8 cellular contexts compared by ENCODE assay signal in genomic region chr10:26755443-26755903, GRCh38. TPM values are rescaled to one million over a fixed set of nuclear protein-coding genes. Genes with fewer than 3 reads are reported as not detected.
DNase-seq lines count a peak whose midpoint lies in the region; ATAC-seq, FAIRE-seq and TF ChIP-seq lines count a peak whose summit lies in the region.

No MANE protein-coding gene starts in this region.

- no peak for TF ChIP-seq POLR2A in ovary (IDR thresholded peaks at IDR 0.05)

- no peaks in the 10 kb centered on the region for H3K27me3 ChIP-seq in astrocyte (ENCODE audit: insufficient read depth, low read length)
- H3K27me3 ChIP-seq in smooth muscle cell (ENCODE audit: low read depth), result no peaks in the 10 kb centered on the region
- H3K27me3 ChIP-seq in ovary, result no peaks in the 10 kb centered on the region

- H3K27ac Mint-ChIP-seq in astrocyte (ENCODE audit: unreplicated experiment), result peak overlapping the region; percentile 71

- no peaks in the 10 kb centered on the region for H4K20me1 ChIP-seq in astrocyte (ENCODE audit: insufficient read depth, low read length)
- peaks cover 3% of the 10 kb centered on the region for H4K20me1 ChIP-seq in smooth muscle cell (ENCODE audit: low read depth)

- no peaks in the 10 kb centered on the region for H3K9me3 Mint-ChIP-seq in astrocyte (ENCODE audit: unreplicated experiment)

- H3K79me2 ChIP-seq in astrocyte (ENCODE audit: insufficient read depth, low read length) (no peaks in the 10 kb centered on the region), smooth muscle cell (ENCODE audit: low read depth) (no peaks in the 10 kb centered on the region)

- H3K9me3 ChIP-seq in astrocyte (ENCODE audit: insufficient read depth, low read depth, low read length) (no peaks in the 10 kb centered on the region), smooth muscle cell (replicated peaks; ENCODE audit: low read depth) (no peaks in the 10 kb centered on the region), ovary (no peaks in the 10 kb centered on the region)

- peak; percentile 94 for ATAC-seq in GM21576 (IDR thresholded peaks at IDR 0.05; ENCODE audit: unreplicated experiment)

- no peaks in the 10 kb centered on the region for H3K27me3 Mint-ChIP-seq in astrocyte (ENCODE audit: low read depth, unreplicated experiment)

- TF ChIP-seq CTCF in astrocyte (IDR thresholded peaks at IDR 0.05; ENCODE audit: insufficient read depth, low read depth, low read length) (no peak), smooth muscle cell (IDR thresholded peaks at IDR 0.05; ENCODE audit: borderline replicate concordance, insufficient read depth, poor library complexity, severe bottlenecking) (no peak), ovary (IDR thresholded peaks at IDR 0.05) (no peak)

- H3K9ac ChIP-seq in astrocyte (ENCODE audit: low read length) (no peak overlapping the region), smooth muscle cell (ENCODE audit: low read depth) (no peak overlapping the region)

- H3K36me3 Mint-ChIP-seq in astrocyte (ENCODE audit: low read depth, unreplicated experiment), result no peaks in the 10 kb centered on the region

- peaks cover 6% of the 10 kb centered on the region for H3K4me1 Mint-ChIP-seq in astrocyte (ENCODE audit: low read depth, unreplicated experiment)

- 24% methylated on average over 4 of the region's 4 CpGs for WGBS in smooth muscle cell (ENCODE audit: low lambda C conversion rate)
- WGBS in ovary, 3 donors, result 78 to 79% (median 78%) methylated on average over 4 of the region's 4 CpGs

- DNase-seq in GF-D8 (lab: John Stamatoyannopoulos, UW) (peak; percentile 32), HT1080 (ENCODE audit: low read depth) (peak; percentile 43), astrocyte (ENCODE audit: low read depth) (peak; percentile 52), smooth muscle cell (lab: John Stamatoyannopoulos, UW; ENCODE audit: unreplicated experiment) (no peak), HT-29 (ENCODE audit: low spot score) (no peak), ovary (no peak)
- no peak for DNase-seq in stimulated activated CD4-positive, alpha-beta T cell treated with anti-CD3 and anti-CD28 coated beads, Interleukin-15, amount 100 ng/mL, for 24 hours

- H3K4me3 Mint-ChIP-seq in astrocyte (ENCODE audit: unreplicated experiment), result no peak overlapping the region

- H2AFZ ChIP-seq in astrocyte (ENCODE audit: low read depth, low read length) (no peak overlapping the region), smooth muscle cell (ENCODE audit: low read depth) (no peak overlapping the region)

- H3K4me3 ChIP-seq in astrocyte (ENCODE audit: insufficient read depth, low read depth, low read length), result no peak overlapping the region
- no peak overlapping the region for H3K4me3 ChIP-seq in smooth muscle cell
- H3K4me3 ChIP-seq in ovary, result no peak overlapping the region

- intact Hi-C loops in ovary (cut with DNase I), result no loop called here

- no peak for TF ChIP-seq EP300 in ovary (IDR thresholded peaks at IDR 0.05)

- H3K27ac ChIP-seq in astrocyte (ENCODE audit: low read depth, low read length) (no peak overlapping the region), smooth muscle cell (ENCODE audit: low read depth) (peak overlapping the region; percentile 5), ovary (no peak overlapping the region)

- no peaks in the 10 kb centered on the region for H3K36me3 ChIP-seq in astrocyte (ENCODE audit: insufficient read depth, low read length)
- peaks cover 2% of the 10 kb centered on the region for H3K36me3 ChIP-seq in smooth muscle cell (ENCODE audit: low read depth)
- H3K36me3 ChIP-seq in ovary, result no peaks in the 10 kb centered on the region

- no peaks in the 10 kb centered on the region for H3F3A ChIP-seq in smooth muscle cell (ENCODE audit: low read depth)

- H3K4me1 ChIP-seq in astrocyte (ENCODE audit: insufficient read depth, low read length) (peaks cover 4% of the 10 kb centered on the region), smooth muscle cell (ENCODE audit: low read depth) (peaks cover 16% of the 10 kb centered on the region), ovary (ENCODE audit: insufficient read depth) (no peaks in the 10 kb centered on the region)

- H3K4me2 ChIP-seq in astrocyte (ENCODE audit: low read length) (peak overlapping the region; percentile 41), smooth muscle cell (peak overlapping the region; percentile 12)

- FAIRE-seq in astrocyte (lab: Jason Lieb, UNC), result no peak

RNA-seq across cellular contexts. Expression of gene PDSS1, which starts 58.0 kb away (rescaled TPM):
- total RNA-seq in HT1080 (2014; rRNA removed; shearing (Covaris generic)), result 39.7 and 42.7 TPM in 2 replicates
- 21.4 and 26.3 TPM in 2 replicates for polyA plus RNA-seq in HT1080 (2015; cell fraction: cytosol; rRNA removed)
- polyA plus RNA-seq in HT1080 (2015; cell fraction: nucleus; rRNA removed), result 36.2 and 41.9 TPM in 2 replicates
- total RNA-seq in astrocyte (7.1 and 9.6 TPM in 2 replicates), smooth muscle cell (5.2 and 14.0 TPM in 2 replicates), ovary (1 to 10 TPM; 2.7 to 7.1 (median 3.8) TPM)
- polyA plus RNA-seq in smooth muscle cell (5.1 and 6.8 TPM in 2 replicates), ovary (1 to 10 TPM; 3.9 to 4.5 TPM)
- total RNA-seq in HT-29 (2014; rRNA removed; shearing (Covaris generic)), result 21.0 and 25.9 TPM in 2 replicates

Comparison
In these comparisons a context has a peak if more than half of its experiments do, and no peak if none do; other contexts are left out.
1. DNase-seq: peak in GF-D8 (single experiment), HT1080 (single experiment) and astrocyte (single experiment); none in smooth muscle cell (single experiment), stimulated activated CD4-positive, alpha-beta T cell treated with anti-CD3 and anti-CD28 coated beads, Interleukin-15, amount 100 ng/mL, for 24 hours (single experiment), HT-29 (single experiment) and ovary (0 of 5).